12 cellular contexts compared by ENCODE assay signal in the genomic region with DNA sequence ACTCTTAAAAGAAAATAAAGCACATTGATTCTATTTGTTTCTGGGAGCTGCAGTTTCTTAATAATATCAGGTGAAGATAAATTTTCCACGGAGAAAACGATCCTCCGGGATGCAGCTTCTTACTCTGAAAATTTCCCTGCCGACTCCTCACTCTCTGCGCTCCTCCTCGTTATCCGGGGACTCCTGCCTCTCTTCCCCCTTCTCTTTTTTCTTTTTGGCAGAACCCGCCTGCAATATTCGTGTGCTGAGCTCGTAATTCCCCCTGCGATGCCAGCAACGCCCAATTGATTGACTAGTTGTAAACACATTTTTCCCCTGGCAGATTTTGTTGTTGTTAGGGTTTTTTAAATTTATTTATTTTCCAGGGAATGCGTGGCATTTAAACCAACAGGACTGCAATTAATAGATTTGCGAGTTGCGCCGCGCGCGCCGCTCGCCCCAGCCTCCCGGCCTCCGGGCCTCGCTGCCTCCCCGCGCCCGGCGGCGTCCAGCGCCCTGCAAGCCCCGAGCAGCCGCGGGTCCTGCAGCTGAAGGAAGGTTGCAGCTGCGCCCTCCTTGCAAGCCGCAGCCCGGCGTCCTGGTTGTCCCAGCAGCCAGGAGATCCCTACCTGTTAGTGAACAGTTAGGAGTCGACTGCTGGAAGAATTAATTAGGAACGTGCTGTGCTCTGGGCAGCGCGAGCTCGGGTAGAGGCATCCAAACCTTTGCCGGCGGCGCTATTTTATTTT. TPM values are rescaled to one million over a fixed set of nuclear protein-coding genes. Genes with fewer than 3 reads are reported as not detected.
A peak's percentile ranks its signal among the peaks of the same experiment; 100 is the strongest.
DNase-seq lines count a peak whose midpoint lies in the region; ATAC-seq, FAIRE-seq and TF ChIP-seq lines count a peak whose summit lies in the region.
"Had no signal": no experiment of that assay in that cellular context is flagged by ENCODE, and none has a peak within 500 bp of the region (broad histone marks: within the 10 kb centered on the region; RNA-seq: fewer than 3 reads in every experiment).

No MANE protein-coding gene starts in this region.

- TF ChIP-seq CTCF in endothelial cell of umbilical vein (IDR thresholded peaks at IDR 0.05; ENCODE audit: extremely low read depth in 1 of 2, insufficient read depth in 1 of 2, low read depth in 1 of 2, low read length in 2 of 2) (no peak), neural crest cell (conservative IDR thresholded peaks at IDR 0.05) (no peak)

- no TSS peak for BruUV-seq in endothelial cell of umbilical vein (replicated peaks; lab: Mats Ljungman, UMichigan)

- no peaks in the 10 kb centered on the region for H3K36me3 Mint-ChIP-seq in neural crest cell (ENCODE audit: low read depth)

- peaks cover 61 to 71% of the 10 kb centered on the region in 2 experiments for H3K27me3 ChIP-seq in endothelial cell of umbilical vein (ENCODE audit: control insufficient read depth in 2 of 2, insufficient read depth in 2 of 2, low read length in 2 of 2)

- CTCF ChIA-PET in endothelial cell of umbilical vein (lab: Charles Lee) = interaction anchor here (0.6 to 2.7 kb wide), 6 partner anchors 18 to 401 kb away, joined by 3 to 14 read pairs (median 3); no protein-coding TSS in a partner anchor

- no peak overlapping the region for H3K4me2 ChIP-seq in endothelial cell of umbilical vein (ENCODE audit: insufficient read depth, low read length)

- no peaks in the 10 kb centered on the region for H3K9me1 ChIP-seq in endothelial cell of umbilical vein (replicated peaks; ENCODE audit: control insufficient read depth, extremely low read depth, insufficient read depth, low read length)

- H3K4me3 ChIP-seq in endothelial cell of umbilical vein (replicated peaks in 1 of 3; ENCODE audit: insufficient read depth in 1 of 3, low read depth in 1 of 3, low read length in 3 of 3) = no peak overlapping the region

- H3K9ac ChIP-seq in ES-I3 (ENCODE audit: low read depth, low read length) (peak overlapping the region; percentile 8; the same call in 1 of the 2 replicates), endothelial cell of umbilical vein (replicated peaks; ENCODE audit: extremely low read depth, insufficient read depth, low read length) (no peak overlapping the region)

- H3K79me2 ChIP-seq in endothelial cell of umbilical vein (ENCODE audit: control insufficient read depth, insufficient read depth, low read length) = no peaks in the 10 kb centered on the region

- no peak overlapping the region for H3K27ac Mint-ChIP-seq in neural crest cell (ENCODE audit: unreplicated experiment)

- H3K36me3 ChIP-seq in ES-I3 (ENCODE audit: insufficient read depth, low read length) = no peaks in the 10 kb centered on the region
- no peaks in the 10 kb centered on the region for H3K36me3 ChIP-seq in endothelial cell of umbilical vein (ENCODE audit: control insufficient read depth in 2 of 2, extremely low read depth in 1 of 2, insufficient read depth in 2 of 2, low read length in 2 of 2)
- H3K36me3 ChIP-seq: HAP-1 had no signal

- TF ChIP-seq POLR2A in endothelial cell of umbilical vein (IDR thresholded peaks at IDR 0.05; ENCODE audit: low read depth, low read length) = no peak

- H3K4me3 Mint-ChIP-seq in neural crest cell = peak overlapping the region; percentile 81

- H2AFZ ChIP-seq in endothelial cell of umbilical vein (ENCODE audit: low read depth, low read length) = no peak overlapping the region

- intact Hi-C loops in endothelial cell of umbilical vein (cut with micrococcal nuclease) = no loop called here
- intact Hi-C loops in head of caudate nucleus (cut with DNase I) = loop anchor here (10.0 kb wide), 1 partner anchor 399 kb away; no protein-coding TSS in a partner anchor

- H3K9me3 Mint-ChIP-seq in neural crest cell = no peaks in the 10 kb centered on the region

- H3K4me1 Mint-ChIP-seq in neural crest cell = peaks cover 17% of the 10 kb centered on the region

- H3K4me1 ChIP-seq in ES-I3 (ENCODE audit: insufficient read depth, low read length) (no peaks in the 10 kb centered on the region; the same call in 1 of the 2 replicates), endothelial cell of umbilical vein (ENCODE audit: control insufficient read depth, extremely low read depth, insufficient read depth, low read length) (peaks cover 10% of the 10 kb centered on the region)
- H3K4me1 ChIP-seq: HAP-1 had no signal

- no peak overlapping the region for H3K27ac ChIP-seq in endothelial cell of umbilical vein (ENCODE audit: insufficient read depth, low read depth, low read length)

- POLR2A ChIA-PET in endothelial cell of umbilical vein (lab: Charles Lee) = no interaction called here

- ATAC-seq in GM19324 (IDR thresholded peaks at IDR 0.05; ENCODE audit: low FRiP score, unreplicated experiment) = no peak
- ATAC-seq in GM18867 (IDR thresholded peaks at IDR 0.05; ENCODE audit: unreplicated experiment) = no peak
- ATAC-seq: Panc1 had no signal

- H3K9me3 ChIP-seq in ES-I3 (ENCODE audit: control insufficient read depth, insufficient read depth, low read length) (no peaks in the 10 kb centered on the region), endothelial cell of umbilical vein (replicated peaks; ENCODE audit: control insufficient read depth, insufficient read depth, low read length) (no peaks in the 10 kb centered on the region)
- H3K9me3 ChIP-seq: HAP-1 had no signal

- no peaks in the 10 kb centered on the region for H4K20me1 ChIP-seq in endothelial cell of umbilical vein (replicated peaks; ENCODE audit: control insufficient read depth, extremely low read depth, insufficient read depth, low read length)

- peaks cover 87% of the 10 kb centered on the region for H3K27me3 Mint-ChIP-seq in neural crest cell (ENCODE audit: low read depth)

- dilution Hi-C loops in endothelial cell of umbilical vein (cut with MboI; ENCODE audit: extremely low pct_ligation_motif_present, low sequenced_read_pairs) = no loop called here

- DNase-seq in NCI-H69 (lab: John Stamatoyannopoulos, UW) (peak; percentile 74), endothelial cell of umbilical vein (ENCODE audit: low read depth, low spot score) (no peak), neural crest cell (ENCODE audit: low read depth, low spot score) (no peak), head of caudate nucleus (no peak)
- DNase-seq in stimulated activated CD4-positive, alpha-beta T cell treated with anti-CD3 and anti-CD28 coated beads, Interleukin-4, amount 100 ng/mL, for 1 hour = no peak
- DNase-seq: activated CD4-positive, CD25-positive, alpha-beta regulatory T cell treated with anti-CD3 and anti-CD28 coated beads, Interleukin-2, amount 50 U/mL, for 72 hours; mammary epithelial cell had no signal

- no peak for FAIRE-seq in endothelial cell of umbilical vein (lab: Jason Lieb, UNC)

TF ChIP-seq in endothelial cell of umbilical vein, 7 proteins besides CTCF, POLR2A, EP300 and RAD21:
- TF ChIP-seq EZH2 (IDR thresholded peaks at IDR 0.05; ENCODE audit: borderline replicate concordance, low read depth, low read length, severe bottlenecking) = peak; percentile 54
- TF ChIP-seq MYC (IDR thresholded peaks at IDR 0.05; ENCODE audit: low read depth, low read length) = no peak
- TF ChIP-seq JUN (IDR thresholded peaks at IDR 0.05; ENCODE audit: borderline replicate concordance, insufficient read depth, insufficient read length, low read depth) = no peak

RNA-seq across cellular contexts. Expression of a gene that starts 2.2 kb away (rescaled TPM):
- total RNA-seq in endothelial cell of umbilical vein (0.88 TPM in 1 of 2 replicates, not detected in the other), neural crest cell (2.4 and 3.6 TPM in 2 replicates)
- polyA plus RNA-seq in endothelial cell of umbilical vein = 0.08 and 0.11 TPM in 2 replicates
- polyA plus RNA-seq in endothelial cell of umbilical vein (2011; cell fraction: cytosol; rRNA removed) = 0.04 and 0.05 TPM in 2 replicates
- 0.34 and 0.39 TPM in 2 replicates for polyA plus RNA-seq in endothelial cell of umbilical vein (2011; cell fraction: nucleus; rRNA removed)
- 0.03 and 0.35 TPM in 2 replicates for polyA plus RNA-seq in endothelial cell of umbilical vein (2012)
- 0.06 and 0.07 TPM in 2 replicates for polyA minus RNA-seq in endothelial cell of umbilical vein
- not detected for polyA minus RNA-seq in endothelial cell of umbilical vein (2011; cell fraction: cytosol; rRNA and poly(A)+ RNA removed)
- 0.19 and 0.29 TPM in 2 replicates for polyA minus RNA-seq in endothelial cell of umbilical vein (2011; cell fraction: nucleus; rRNA and poly(A)+ RNA removed)
